Comparison of ENCODE assay signal across 8 cellular contexts in genomic region chr5:177552839-177553455, GRCh38. TPM values are rescaled to one million over a fixed set of nuclear protein-coding genes. Genes with fewer than 3 reads are reported as not detected.
DNase-seq lines count a peak whose midpoint lies in the region; ATAC-seq and FAIRE-seq lines count a peak whose summit lies in the region.

No MANE protein-coding gene starts in this region.

- H3K36me3 ChIP-seq in ACC112 (ENCODE audit: insufficient read depth, low read length) (peaks cover 9% of the 10 kb centered on the region; the same call in 1 of the 2 replicates), HUES48 (ENCODE audit: control insufficient read depth, insufficient read depth, low read length) (peaks cover 29% of the 10 kb centered on the region)

- no peak overlapping the region for H2AFZ ChIP-seq in ACC112 (ENCODE audit: low read length, unreplicated experiment)

- no peaks in the 10 kb centered on the region for H3K27me3 ChIP-seq in ACC112 (ENCODE audit: insufficient read depth, low read length)
- H3K27me3 ChIP-seq in HUES48 (ENCODE audit: control insufficient read depth, insufficient read depth, low read length), result no peaks in the 10 kb centered on the region

- H3K79me2 ChIP-seq in ACC112 (ENCODE audit: control insufficient read depth, insufficient read depth, low read length, unreplicated experiment), result peaks cover 58% of the 10 kb centered on the region

- no peak for FAIRE-seq in HTR-8/SVneo (lab: Jason Lieb, UNC)

- H3K9ac ChIP-seq in HUES48 (ENCODE audit: low read depth, low read length), result no peak overlapping the region

- peaks cover 18% of the 10 kb centered on the region for H3K4me1 ChIP-seq in ACC112 (ENCODE audit: control insufficient read depth, insufficient read depth, low read length, unreplicated experiment)
- peaks cover 16% of the 10 kb centered on the region for H3K4me1 ChIP-seq in HUES48 (ENCODE audit: control insufficient read depth, insufficient read depth, low read length)

- H3K27ac ChIP-seq in ACC112 (ENCODE audit: low read depth, low read length), result no peak overlapping the region
- no peak overlapping the region for H3K27ac ChIP-seq in HUES48 (ENCODE audit: low read depth, low read length)

- H3K4me3 ChIP-seq in ACC112 (ENCODE audit: low read depth, low read length), result peak overlapping the region; percentile 92
- H3K4me3 ChIP-seq in HUES48 (ENCODE audit: low read depth, low read length), result peak overlapping the region; percentile 89

- no peak for ATAC-seq in GM18858 (IDR thresholded peaks at IDR 0.05; ENCODE audit: unreplicated experiment)
- ATAC-seq in GM21529 (IDR thresholded peaks at IDR 0.05; ENCODE audit: unreplicated experiment), result no peak

- DNase-seq in cerebellum (ENCODE audit: low spot score) (peak; percentile 33), midbrain (lab: John Stamatoyannopoulos, UW) (peak; percentile 3), NCI-H1048 (lab: John Stamatoyannopoulos, UW) (no peak), HTR-8/SVneo (ENCODE audit: insufficient read length, low spot score) (no peak)

- no peaks in the 10 kb centered on the region for H3K9me3 ChIP-seq in HUES48 (ENCODE audit: control insufficient read depth, insufficient read depth, low read length)

RNA-seq across cellular contexts. Expression of gene FAM193B, which starts 1.4 kb away (rescaled TPM):
- 35.9 TPM for total RNA-seq in cerebellum

RNA-seq across cellular contexts. Expression of gene DDX41, which starts 36.2 kb away (rescaled TPM):
- 50.5 TPM for total RNA-seq in cerebellum

RNA-seq across cellular contexts. Expression of gene TMED9, which starts 39.1 kb away (rescaled TPM):
- 20.1 TPM for total RNA-seq in cerebellum

RNA-seq across cellular contexts. Expression of gene DOK3, which starts 43.3 kb away (rescaled TPM):
- 6.4 TPM for total RNA-seq in cerebellum

RNA-seq across cellular contexts. Expression of gene B4GALT7, which starts 47.0 kb away (rescaled TPM):
- total RNA-seq in cerebellum, result 16.2 TPM

Comparison
In these comparisons a context has a peak if more than half of its experiments do, and no peak if none do; other contexts are left out.
1. DNase-seq: peak in cerebellum (single experiment) and midbrain (single experiment); none in NCI-H1048 (single experiment) and HTR-8/SVneo (single experiment).